Comparison of ENCODE assay signal across 1 cellular context in genomic region chr1:27342778-27343638, GRCh38.
TF ChIP-seq lines count a peak whose summit lies in the region.

No MANE protein-coding gene starts in this region.

TF ChIP-seq in HepG2, 621 proteins besides CTCF, POLR2A, EP300 and RAD21 (continued from another document and continues in another):
- TF ChIP-seq HIC2 (CRISPR knock-in tag; IDR thresholded peaks at IDR 0.05; ENCODE audit: low read depth), result no peak; the same call in 1 of the 2 replicates
- TF ChIP-seq, protein P1, sequence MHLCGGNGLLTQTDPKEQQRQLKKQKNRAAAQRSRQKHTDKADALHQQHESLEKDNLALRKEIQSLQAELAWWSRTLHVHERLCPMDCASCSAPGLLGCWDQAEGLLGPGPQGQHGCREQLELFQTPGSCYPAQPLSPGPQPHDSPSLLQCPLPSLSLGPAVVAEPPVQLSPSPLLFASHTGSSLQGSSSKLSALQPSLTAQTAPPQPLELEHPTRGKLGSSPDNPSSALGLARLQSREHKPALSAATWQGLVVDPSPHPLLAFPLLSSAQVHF (CRISPR knock-in tag; IDR thresholded peaks at IDR 0.05), result 0 out of 2 replicates have a peak, but pooled peaks have one; percentile 32
- TF ChIP-seq NFE2 (CRISPR knock-in tag; IDR thresholded peaks at IDR 0.05), result no peak
- 0 out of 2 replicates have a peak, but pooled peaks have one; percentile 36 for TF ChIP-seq ZNF512B (CRISPR knock-in tag; IDR thresholded peaks at IDR 0.05; ENCODE audit: borderline replicate concordance)
- no peak for TF ChIP-seq JARID2 (CRISPR knock-in tag; IDR thresholded peaks at IDR 0.05; ENCODE audit: insufficient replicate concordance)
- TF ChIP-seq PHF8 (CRISPR knock-in tag; IDR thresholded peaks at IDR 0.05), result peak; percentile 86
- no peak for TF ChIP-seq ZFP41 (CRISPR knock-in tag; IDR thresholded peaks at IDR 0.05; ENCODE audit: borderline replicate concordance)
- TF ChIP-seq CCDC6 (CRISPR knock-in tag; IDR thresholded peaks at IDR 0.05), result no peak; the same call in none of the 2 replicates
- no peak for TF ChIP-seq EHMT2 (IDR thresholded peaks at IDR 0.05; ENCODE audit: borderline replicate concordance, low read depth, low read length)
- TF ChIP-seq RARG (CRISPR knock-in tag; IDR thresholded peaks at IDR 0.05; ENCODE audit: low read depth), result no peak
- TF ChIP-seq GPN1 (CRISPR knock-in tag; IDR thresholded peaks at IDR 0.05; ENCODE audit: borderline replicate concordance), result no peak
- no peak for TF ChIP-seq MAFF (IDR thresholded peaks at IDR 0.05; ENCODE audit: low read depth, low read length)
- no peak for TF ChIP-seq NFIB (CRISPR knock-in tag; IDR thresholded peaks at IDR 0.05; ENCODE audit: borderline replicate concordance)
- TF ChIP-seq ZNF232 (CRISPR knock-in tag; IDR thresholded peaks at IDR 0.05; ENCODE audit: borderline replicate concordance), result peak; percentile 31; the same call in 1 of the 2 replicates
- no peak for TF ChIP-seq HHEX (CRISPR knock-in tag; IDR thresholded peaks at IDR 0.05)
- TF ChIP-seq ZNF772 (CRISPR knock-in tag; IDR thresholded peaks at IDR 0.05), result peak; percentile 47
- TF ChIP-seq ZFP90 (CRISPR knock-in tag; IDR thresholded peaks at IDR 0.05; ENCODE audit: borderline replicate concordance), result 0 out of 2 replicates have a peak, but pooled peaks have one; percentile 18
- TF ChIP-seq ZNF253 (CRISPR knock-in tag; IDR thresholded peaks at IDR 0.05; ENCODE audit: borderline replicate concordance), result no peak
- peak; percentile 77; the same call in 1 of the 2 replicates for TF ChIP-seq ZNF510 (CRISPR knock-in tag; IDR thresholded peaks at IDR 0.05; ENCODE audit: low read depth)
- no peak for TF ChIP-seq SRSF1 (optimal IDR thresholded peaks at IDR 0.05; ENCODE audit: low read depth, low read length)
- no peak for TF ChIP-seq ZFP37 (CRISPR knock-in tag; IDR thresholded peaks at IDR 0.05; ENCODE audit: borderline replicate concordance)
- TF ChIP-seq NFKB2 (CRISPR knock-in tag; IDR thresholded peaks at IDR 0.05; ENCODE audit: borderline replicate concordance), result peak; percentile 29; the same call in 1 of the 2 replicates
- no peak for TF ChIP-seq NKX3-1 (CRISPR knock-in tag; IDR thresholded peaks at IDR 0.05)
- TF ChIP-seq, protein P2, sequence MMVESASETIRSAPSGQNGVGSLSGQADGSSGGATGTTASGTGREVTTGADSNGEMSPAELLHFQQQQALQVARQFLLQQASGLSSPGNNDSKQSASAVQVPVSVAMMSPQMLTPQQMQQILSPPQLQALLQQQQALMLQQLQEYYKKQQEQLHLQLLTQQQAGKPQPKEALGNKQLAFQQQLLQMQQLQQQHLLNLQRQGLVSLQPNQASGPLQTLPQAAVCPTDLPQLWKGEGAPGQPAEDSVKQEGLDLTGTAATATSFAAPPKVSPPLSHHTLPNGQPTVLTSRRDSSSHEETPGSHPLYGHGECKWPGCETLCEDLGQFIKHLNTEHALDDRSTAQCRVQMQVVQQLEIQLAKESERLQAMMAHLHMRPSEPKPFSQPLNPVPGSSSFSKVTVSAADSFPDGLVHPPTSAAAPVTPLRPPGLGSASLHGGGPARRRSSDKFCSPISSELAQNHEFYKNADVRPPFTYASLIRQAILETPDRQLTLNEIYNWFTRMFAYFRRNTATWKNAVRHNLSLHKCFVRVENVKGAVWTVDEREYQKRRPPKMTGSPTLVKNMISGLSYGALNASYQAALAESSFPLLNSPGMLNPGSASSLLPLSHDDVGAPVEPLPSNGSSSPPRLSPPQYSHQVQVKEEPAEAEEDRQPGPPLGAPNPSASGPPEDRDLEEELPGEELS (CRISPR knock-in tag; IDR thresholded peaks at IDR 0.05), result no peak
- TF ChIP-seq NFRKB (IDR thresholded peaks at IDR 0.05), result no peak
- TF ChIP-seq ZBTB49 (CRISPR knock-in tag; IDR thresholded peaks at IDR 0.05; ENCODE audit: borderline replicate concordance), result no peak
- TF ChIP-seq NFE2L1 (CRISPR knock-in tag; IDR thresholded peaks at IDR 0.05; ENCODE audit: borderline replicate concordance), result no peak
- no peak for TF ChIP-seq RXRB (CRISPR knock-in tag; IDR thresholded peaks at IDR 0.05; ENCODE audit: borderline replicate concordance)
- no peak for TF ChIP-seq DMTF1 (CRISPR knock-in tag; IDR thresholded peaks at IDR 0.05)
- peak; percentile 74 for TF ChIP-seq SAP130 (CRISPR knock-in tag; IDR thresholded peaks at IDR 0.05; ENCODE audit: low read depth)
- TF ChIP-seq NR1H2 (CRISPR knock-in tag; IDR thresholded peaks at IDR 0.05; ENCODE audit: borderline replicate concordance, low read depth), result no peak
- no peak for TF ChIP-seq U2AF1 (optimal IDR thresholded peaks at IDR 0.05; ENCODE audit: low read depth, low read length)
- TF ChIP-seq, protein P3, sequence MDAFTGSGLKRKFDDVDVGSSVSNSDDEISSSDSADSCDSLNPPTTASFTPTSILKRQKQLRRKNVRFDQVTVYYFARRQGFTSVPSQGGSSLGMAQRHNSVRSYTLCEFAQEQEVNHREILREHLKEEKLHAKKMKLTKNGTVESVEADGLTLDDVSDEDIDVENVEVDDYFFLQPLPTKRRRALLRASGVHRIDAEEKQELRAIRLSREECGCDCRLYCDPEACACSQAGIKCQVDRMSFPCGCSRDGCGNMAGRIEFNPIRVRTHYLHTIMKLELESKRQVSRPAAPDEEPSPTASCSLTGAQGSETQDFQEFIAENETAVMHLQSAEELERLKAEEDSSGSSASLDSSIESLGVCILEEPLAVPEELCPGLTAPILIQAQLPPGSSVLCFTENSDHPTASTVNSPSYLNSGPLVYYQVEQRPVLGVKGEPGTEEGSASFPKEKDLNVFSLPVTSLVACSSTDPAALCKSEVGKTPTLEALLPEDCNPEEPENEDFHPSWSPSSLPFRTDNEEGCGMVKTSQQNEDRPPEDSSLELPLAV (CRISPR knock-in tag; conservative IDR thresholded peaks at IDR 0.05; ENCODE audit: low read depth), result no peak
- no peak for TF ChIP-seq ZNF121 (CRISPR knock-in tag; IDR thresholded peaks at IDR 0.05)
- no peak for TF ChIP-seq REL (CRISPR knock-in tag; conservative IDR thresholded peaks at IDR 0.05)
- TF ChIP-seq ZNF496 (CRISPR knock-in tag; IDR thresholded peaks at IDR 0.05; ENCODE audit: insufficient replicate concordance), result no peak
- TF ChIP-seq ZNF207 (IDR thresholded peaks at IDR 0.05; ENCODE audit: borderline replicate concordance), result no peak
- TF ChIP-seq ZSCAN9 (CRISPR knock-in tag; IDR thresholded peaks at IDR 0.05; ENCODE audit: borderline replicate concordance), result no peak
- TF ChIP-seq ATF7 (IDR thresholded peaks at IDR 0.05), result no peak
- no peak for TF ChIP-seq ATF7 (CRISPR knock-in tag; IDR thresholded peaks at IDR 0.05)
- TF ChIP-seq ZNF292 (CRISPR knock-in tag; IDR thresholded peaks at IDR 0.05; ENCODE audit: borderline replicate concordance, low read depth), result peak; percentile 61
- peak in 1 of 2 experiments; percentile 51; a peak in 1 of 4 replicates for TF ChIP-seq KLF16 (CRISPR knock-in tag; IDR thresholded peaks at IDR 0.05)
- no peak for TF ChIP-seq GFI1 (CRISPR knock-in tag; IDR thresholded peaks at IDR 0.05; ENCODE audit: borderline replicate concordance)
- TF ChIP-seq MYC (CRISPR knock-in tag; IDR thresholded peaks at IDR 0.05; ENCODE audit: borderline replicate concordance), result peak; percentile 57; the same call in 1 of the 2 replicates
- TF ChIP-seq PREB (CRISPR knock-in tag; IDR thresholded peaks at IDR 0.05), result no peak
- TF ChIP-seq ZNF883 (CRISPR knock-in tag; IDR thresholded peaks at IDR 0.05; ENCODE audit: not compliant biosample characterization), result peak; percentile 10
- TF ChIP-seq ZNF678 (CRISPR knock-in tag; IDR thresholded peaks at IDR 0.05), result no peak
- peak; percentile 22; the same call in 1 of the 2 replicates for TF ChIP-seq ERF (CRISPR knock-in tag; IDR thresholded peaks at IDR 0.05)
- TF ChIP-seq FOSL1 (CRISPR knock-in tag; IDR thresholded peaks at IDR 0.05; ENCODE audit: borderline replicate concordance), result no peak
- no peak for TF ChIP-seq XRCC5 (optimal IDR thresholded peaks at IDR 0.05; ENCODE audit: low read length)
- TF ChIP-seq SMARCC2 (IDR thresholded peaks at IDR 0.05), result no peak
